35 cellular contexts compared by ENCODE assay signal in genomic region chr2:185796758-185797157, GRCh38. TPM values are rescaled to one million over a fixed set of nuclear protein-coding genes. Genes with fewer than 3 reads are reported as not detected.
DNase-seq lines count a peak whose midpoint lies in the region; ATAC-seq and TF ChIP-seq lines count a peak whose summit lies in the region.
"Had no signal": no experiment of that assay in that cellular context is flagged by ENCODE, and none has a peak within 500 bp of the region (broad histone marks: within the 10 kb centered on the region; RNA-seq: fewer than 3 reads in every experiment).

No MANE protein-coding gene starts in this region.

- H3K4me1 ChIP-seq in MM.1S (ENCODE audit: low read length) = peaks cover 31% of the 10 kb centered on the region
- H3K4me1 ChIP-seq: esophagus muscularis mucosa, heart left ventricle, left ventricle myocardium inferior, pancreas, suprapubic skin, upper lobe of left lung had no signal

- no peaks in the 10 kb centered on the region for H3K27me3 ChIP-seq in MM.1S (replicated peaks; ENCODE audit: insufficient read depth, low read length)
- H3K27me3 ChIP-seq in CD4-positive, alpha-beta T cell (ENCODE audit: control insufficient read depth, insufficient read depth, low read length) = no peaks in the 10 kb centered on the region
- H3K27me3 ChIP-seq: esophagus muscularis mucosa, heart left ventricle, pancreas, suprapubic skin, upper lobe of left lung had no signal

- no peak overlapping the region for H3K4me3 Mint-ChIP-seq in CD4-positive, alpha-beta T cell
- H3K4me3 Mint-ChIP-seq: activated CD4-positive, alpha-beta memory T cell treated with anti-CD3 and anti-CD28 coated beads for 36 hours; activated naive CD4-positive, alpha-beta T cell treated with anti-CD3 and anti-CD28 coated beads for 36 hours; activated T-helper 1 cell treated with anti-CD3 and anti-CD28 coated beads, Interleukin-12 subunit alpha, Interleukin-12 subunit beta, Interleukin-2, Interleukin-4 antibody, amounts not matched to agents 30 ng/mL and 10 ng/mL and 1 ng/mL, durations not matched to agents 14 hours and 24 hours and 36 hours; B cell; CD8-positive, alpha-beta memory T cell; neural crest cell; stimulated activated memory B cell treated with anti-CD40 and anti-IgM and Interleukin-4, amounts not matched to agents 10 μg/mL and 1 μg/mL and 100 μg/mL, for 72 hours; T-helper 1 cell treated with Interleukin-12 subunit alpha and Interleukin-12 subunit beta and Interleukin-4 antibody, amounts not matched to agents 30 μg/mL and 1 μg/mL, for 36 hours had no signal

- H3K9me2 ChIP-seq in MM.1S (replicated peaks; ENCODE audit: insufficient read depth, low read length) = no peaks in the 10 kb centered on the region

- intact Hi-C loops in CD4-positive, alpha-beta T cell (cut with DNase I, micrococcal nuclease) = no loop called here

- H3K27ac ChIP-seq in MM.1S (ENCODE audit: low read length) = peak overlapping the region; percentile 84
- H3K27ac ChIP-seq in CD4-positive, alpha-beta T cell (ENCODE audit: low read depth, low read length) = no peak overlapping the region
- H3K27ac ChIP-seq: esophagus muscularis mucosa, heart left ventricle, left ventricle myocardium inferior, pancreas, RWPE1, suprapubic skin, upper lobe of left lung had no signal

- no peaks in the 10 kb centered on the region for H3K36me3 ChIP-seq in MM.1S (replicated peaks; ENCODE audit: insufficient read depth, low read length)
- H3K36me3 ChIP-seq: esophagus muscularis mucosa, heart left ventricle, left ventricle myocardium inferior, pancreas, suprapubic skin, upper lobe of left lung had no signal

- no peaks in the 10 kb centered on the region for H3K36me3 Mint-ChIP-seq in CD4-positive, alpha-beta T cell (ENCODE audit: low read depth)
- H3K36me3 Mint-ChIP-seq: activated CD4-positive, alpha-beta memory T cell treated with anti-CD3 and anti-CD28 coated beads for 36 hours; CD8-positive, alpha-beta memory T cell; stimulated activated memory B cell treated with anti-CD40 and anti-IgM and Interleukin-4, amounts not matched to agents 10 μg/mL and 1 μg/mL and 100 μg/mL, for 72 hours had no signal

- no peak for TF ChIP-seq CTCF in MM.1S (IDR thresholded peaks at IDR 0.05; ENCODE audit: low read length)
- no peak for TF ChIP-seq CTCF in CD4-positive, alpha-beta T cell (IDR thresholded peaks at IDR 0.05)

- H4K20me1 ChIP-seq in MM.1S (ENCODE audit: insufficient read depth, low read length) = no peaks in the 10 kb centered on the region

- peak overlapping the region; percentile 25 for H3K4me3 ChIP-seq in MM.1S (ENCODE audit: low read length)
- H3K4me3 ChIP-seq: esophagus muscularis mucosa, heart left ventricle, left ventricle myocardium inferior, pancreas, suprapubic skin, upper lobe of left lung had no signal

- peak overlapping the region; percentile 15; the same call in 1 of the 2 replicates for H3K9ac ChIP-seq in MM.1S (ENCODE audit: low read length)

- no peaks in the 10 kb centered on the region for H3K9me3 Mint-ChIP-seq in CD4-positive, alpha-beta T cell
- H3K9me3 Mint-ChIP-seq: activated naive CD4-positive, alpha-beta T cell treated with anti-CD3 and anti-CD28 coated beads for 36 hours; activated T-helper 1 cell treated with anti-CD3 and anti-CD28 coated beads, Interleukin-12 subunit alpha, Interleukin-12 subunit beta, Interleukin-2, Interleukin-4 antibody, amounts not matched to agents 30 ng/mL and 10 ng/mL and 1 ng/mL, durations not matched to agents 14 hours and 24 hours and 36 hours; neural crest cell; stimulated activated memory B cell treated with anti-CD40 and anti-IgM and Interleukin-4, amounts not matched to agents 10 μg/mL and 1 μg/mL and 100 μg/mL, for 72 hours; T-helper 1 cell treated with Interleukin-12 subunit alpha and Interleukin-12 subunit beta and Interleukin-4 antibody, amounts not matched to agents 30 μg/mL and 1 μg/mL, for 36 hours had no signal

- CTCF ChIA-PET in CD4-positive, alpha-beta T cell (lab: Charles Lee) = interaction anchor here (1.6 kb wide), 1 partner anchor 10 kb away, joined by 4 read pairs; no protein-coding TSS in a partner anchor

- peak overlapping the region; percentile 58 for H3K4me2 ChIP-seq in MM.1S (ENCODE audit: low read depth, low read length)

- H3K27ac Mint-ChIP-seq in CD4-positive, alpha-beta T cell = no peak overlapping the region
- H3K27ac Mint-ChIP-seq: activated CD4-positive, alpha-beta memory T cell treated with anti-CD3 and anti-CD28 coated beads for 36 hours; activated naive CD4-positive, alpha-beta T cell treated with anti-CD3 and anti-CD28 coated beads for 36 hours; activated T-helper 1 cell treated with anti-CD3 and anti-CD28 coated beads, Interleukin-12 subunit alpha, Interleukin-12 subunit beta, Interleukin-2, Interleukin-4 antibody, amounts not matched to agents 30 ng/mL and 10 ng/mL and 1 ng/mL, durations not matched to agents 14 hours and 24 hours and 36 hours; B cell; CD8-positive, alpha-beta memory T cell; stimulated activated memory B cell treated with anti-CD40 and anti-IgM and Interleukin-4, amounts not matched to agents 10 μg/mL and 1 μg/mL and 100 μg/mL, for 72 hours; T-helper 1 cell treated with Interleukin-12 subunit alpha and Interleukin-12 subunit beta and Interleukin-4 antibody, amounts not matched to agents 30 μg/mL and 1 μg/mL, for 36 hours had no signal

- ATAC-seq in GM18519 (IDR thresholded peaks at IDR 0.05; ENCODE audit: low FRiP score, unreplicated experiment) = peak; percentile 56
- peak; percentile 89 for ATAC-seq in GM21360 (IDR thresholded peaks at IDR 0.05; ENCODE audit: unreplicated experiment)
- peak; percentile 75 for ATAC-seq in HG02885 (IDR thresholded peaks at IDR 0.05; ENCODE audit: poor library complexity, unreplicated experiment)
- ATAC-seq in HG02840 (IDR thresholded peaks at IDR 0.05; ENCODE audit: low FRiP score, unreplicated experiment) = no peak
- ATAC-seq in left lobe of liver = no peak
- ATAC-seq in CD4-positive, alpha-beta T cell (ENCODE audit: poor library complexity) = no peak
- ATAC-seq: activated CD4-positive, CD25-positive, alpha-beta regulatory T cell treated with anti-CD3 and anti-CD28 coated beads, Interleukin-2, amount 50 U/mL, for 24 hours; HCT116; heart left ventricle; pancreas; stimulated activated memory B cell treated with anti-CD40 and anti-IgM and Interleukin-4, amounts not matched to agents 10 μg/mL and 1 μg/mL and 100 μg/mL, for 72 hours had no signal

- no peaks in the 10 kb centered on the region for H3K9me3 ChIP-seq in MM.1S (replicated peaks; ENCODE audit: insufficient read depth, low read length)
- no peaks in the 10 kb centered on the region for H3K9me3 ChIP-seq in CD4-positive, alpha-beta T cell (ENCODE audit: control insufficient read depth, low read length)
- H3K9me3 ChIP-seq: esophagus muscularis mucosa, heart left ventricle, left ventricle myocardium inferior, pancreas, suprapubic skin, upper lobe of left lung had no signal

- H3F3A ChIP-seq in MM.1S (ENCODE audit: insufficient read depth, low read length) = peaks cover 25% of the 10 kb centered on the region

- no peaks in the 10 kb centered on the region for H3K4me1 Mint-ChIP-seq in CD4-positive, alpha-beta T cell (ENCODE audit: low read depth)
- H3K4me1 Mint-ChIP-seq: B cell; CD8-positive, alpha-beta memory T cell; neural crest cell; stimulated activated memory B cell treated with anti-CD40 and anti-IgM and Interleukin-4, amounts not matched to agents 10 μg/mL and 1 μg/mL and 100 μg/mL, for 72 hours had no signal

- POLR2A ChIA-PET in CD4-positive, alpha-beta T cell (lab: Charles Lee) = no interaction called here

- H2AFZ ChIP-seq in MM.1S (ENCODE audit: low read length) = peak overlapping the region; percentile 49

- DNase-seq in MM.1S (peak; percentile 89), left lobe of liver (ENCODE audit: low spot score) (no peak)
- DNase-seq in stimulated activated naive CD4-positive, alpha-beta T cell treated with Interleukin-2 at 50 U/mL for 16 hours (lab: John Stamatoyannopoulos, UW) = no peak
- DNase-seq in CD4-positive, alpha-beta T cell = no peak
- DNase-seq: ACHN; activated CD4-positive, alpha-beta memory T cell treated with anti-CD3 and anti-CD28 coated beads for 36 hours; activated naive CD4-positive, alpha-beta T cell treated with anti-CD3 and anti-CD28 coated beads for 36 hours; CD8-positive, alpha-beta memory T cell; DMS 273 treated with DMSO at 0.1 percent for 48 hours; EL; foreskin fibroblast; heart left ventricle; islet precursor cell; left ventricle myocardium inferior; mesendoderm; NCI-H1436 treated with DMSO at 0.1 percent for 48 hours; NCI-H774; pancreas; stimulated activated CD4-positive, alpha-beta T cell treated with anti-CD3 and anti-CD28 coated beads, Interleukin-15, amount 100 ng/mL, for 24 hours; upper lobe of left lung had no signal

- no peaks in the 10 kb centered on the region for H3K79me2 ChIP-seq in MM.1S (ENCODE audit: low read length)

- H3K27me3 Mint-ChIP-seq in CD4-positive, alpha-beta T cell = no peaks in the 10 kb centered on the region
- H3K27me3 Mint-ChIP-seq: activated CD4-positive, alpha-beta memory T cell treated with anti-CD3 and anti-CD28 coated beads for 36 hours; B cell; CD8-positive, alpha-beta memory T cell; stimulated activated memory B cell treated with anti-CD40 and anti-IgM and Interleukin-4, amounts not matched to agents 10 μg/mL and 1 μg/mL and 100 μg/mL, for 72 hours had no signal

RNA-seq across cellular contexts. Expression of gene FSIP2, which starts 58.2 kb away (rescaled TPM):
- 0.05 TPM for total RNA-seq in left lobe of liver
- total RNA-seq in CD4-positive, alpha-beta T cell = under 1 TPM; 0.39 to 0.96 TPM
- total RNA-seq: CD8-positive, alpha-beta memory T cell; SK-MEL-5 had no signal

Comparison
In these comparisons a context has a peak if more than half of its experiments do, and no peak if none do; other contexts are left out.
1. ATAC-seq: peak in GM18519 (single experiment), GM21360 (single experiment) and HG02885 (single experiment); none in HG02840 (single experiment), left lobe of liver (single experiment) and CD4-positive, alpha-beta T cell (single experiment).